8 cellular contexts compared by ENCODE assay signal in genomic region chr13:46552302-46552680, GRCh38. TPM values are rescaled to one million over a fixed set of nuclear protein-coding genes. Genes with fewer than 3 reads are reported as not detected.
A peak's percentile ranks its signal among the peaks of the same experiment; 100 is the strongest.
DNase-seq lines count a peak whose midpoint lies in the region; ATAC-seq lines count a peak whose summit lies in the region.

No MANE protein-coding gene starts in this region.

- H3K4me3 Mint-ChIP-seq in activated T-cell treated with anti-CD3 and anti-CD28 coated beads, Interleukin-2, amount 50 U/mL, for 72 hours: peak overlapping the region; percentile 93 to 99
- peak overlapping the region; percentile 87 for H3K4me3 Mint-ChIP-seq in stimulated activated naive CD8-positive, alpha-beta T cell treated with anti-CD3 and anti-CD28 coated beads, Interleukin-15, Interleukin-2, amounts not matched to agents 100 ng/mL and 50 ng/mL, for 24 hours

- no peaks in the 10 kb centered on the region for H3K27me3 Mint-ChIP-seq in activated T-cell treated with anti-CD3 and anti-CD28 coated beads, Interleukin-2, amount 50 U/mL, for 72 hours (ENCODE audit: low read depth)
- H3K27me3 Mint-ChIP-seq in stimulated activated naive CD8-positive, alpha-beta T cell treated with anti-CD3 and anti-CD28 coated beads, Interleukin-15, Interleukin-2, amounts not matched to agents 100 ng/mL and 50 ng/mL, for 24 hours: no peaks in the 10 kb centered on the region

- H3K4me1 Mint-ChIP-seq in activated T-cell treated with anti-CD3 and anti-CD28 coated beads, Interleukin-2, amount 50 U/mL, for 72 hours (ENCODE audit: low read depth): peaks cover 45% of the 10 kb centered on the region
- H3K4me1 Mint-ChIP-seq in stimulated activated naive CD8-positive, alpha-beta T cell treated with anti-CD3 and anti-CD28 coated beads, Interleukin-15, Interleukin-2, amounts not matched to agents 100 ng/mL and 50 ng/mL, for 24 hours (ENCODE audit: low read depth): peaks cover 47% of the 10 kb centered on the region

- H3K36me3 Mint-ChIP-seq in activated T-cell treated with anti-CD3 and anti-CD28 coated beads, Interleukin-2, amount 50 U/mL, for 72 hours (ENCODE audit: insufficient read depth in 2 of 2): peaks cover 0 to 2% of the 10 kb centered on the region in 2 donors
- peaks cover 4% of the 10 kb centered on the region for H3K36me3 Mint-ChIP-seq in stimulated activated naive CD8-positive, alpha-beta T cell treated with anti-CD3 and anti-CD28 coated beads, Interleukin-15, Interleukin-2, amounts not matched to agents 100 ng/mL and 50 ng/mL, for 24 hours (ENCODE audit: low read depth)

- peak overlapping the region; percentile 72 for H3K4me3 ChIP-seq in iPS-18c (ENCODE audit: insufficient read depth, low read depth, low read length)

- H3K9me3 ChIP-seq in iPS-18c (ENCODE audit: control insufficient read depth, insufficient read depth, low read length): no peaks in the 10 kb centered on the region

- ATAC-seq in activated T-cell treated with anti-CD3 and anti-CD28 coated beads, Interleukin-2, amount 50 U/mL, for 72 hours (replicated peaks in 1 of 2): no peak
- ATAC-seq in GM19467 (IDR thresholded peaks at IDR 0.05; ENCODE audit: unreplicated experiment): no peak

- peak; percentile 55 for DNase-seq in NCI-H748 (lab: John Stamatoyannopoulos, UW; ENCODE audit: unreplicated experiment)
- DNase-seq in NCI-H748 treated with DMSO at 0.1 percent for 48 hours (lab: John Stamatoyannopoulos, UW): no peak
- DNase-seq in activated T-cell treated with anti-CD3 and anti-CD28 coated beads, Interleukin-2, amount 50 U/mL, for 72 hours: no peak
- DNase-seq in NCI-H1694 (lab: John Stamatoyannopoulos, UW): no peak
- DNase-seq in SIG-M5 treated with dmso at 0.1 percent for 504 hours (lab: John Stamatoyannopoulos, UW; ENCODE audit: unreplicated experiment): no peak

- no peak overlapping the region for H3K27ac Mint-ChIP-seq in activated T-cell treated with anti-CD3 and anti-CD28 coated beads, Interleukin-2, amount 50 U/mL, for 72 hours
- H3K27ac Mint-ChIP-seq in stimulated activated naive CD8-positive, alpha-beta T cell treated with anti-CD3 and anti-CD28 coated beads, Interleukin-15, Interleukin-2, amounts not matched to agents 100 ng/mL and 50 ng/mL, for 24 hours: peak overlapping the region; percentile 69

- no peaks in the 10 kb centered on the region for H3K9me3 Mint-ChIP-seq in activated T-cell treated with anti-CD3 and anti-CD28 coated beads, Interleukin-2, amount 50 U/mL, for 72 hours
- H3K9me3 Mint-ChIP-seq in stimulated activated naive CD8-positive, alpha-beta T cell treated with anti-CD3 and anti-CD28 coated beads, Interleukin-15, Interleukin-2, amounts not matched to agents 100 ng/mL and 50 ng/mL, for 24 hours: no peaks in the 10 kb centered on the region

RNA-seq across cellular contexts. Expression of gene LRCH1, which starts 0.7 kb away (rescaled TPM):
- total RNA-seq in activated T-cell treated with anti-CD3 and anti-CD28 coated beads, Interleukin-2, amount 50 U/mL, for 72 hours: 10 to 100 TPM; 18.4 to 21.5 TPM
